In the genomic region with DNA sequence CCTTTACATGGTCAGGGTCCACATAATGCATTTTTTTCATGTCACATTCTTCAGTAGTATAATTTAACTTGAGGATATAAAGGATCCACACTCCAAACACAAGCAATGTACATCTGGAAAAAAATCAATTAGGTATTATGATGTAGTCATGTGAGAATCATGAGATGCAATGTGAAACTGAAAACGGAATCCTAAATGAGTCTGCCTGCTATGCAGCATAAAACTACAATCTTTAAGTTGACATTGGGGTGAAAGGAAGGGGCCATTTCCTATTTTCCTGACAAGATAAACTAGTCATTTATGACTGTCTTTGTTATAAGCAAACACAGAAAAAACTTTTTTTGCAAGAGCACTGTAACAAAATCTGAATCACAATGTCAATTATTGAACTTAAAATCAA, we compare ENCODE assay signal across 11 cellular contexts. TPM values are rescaled to one million over a fixed set of nuclear protein-coding genes. Genes with fewer than 3 reads are reported as not detected.
DNase-seq lines count a peak whose midpoint lies in the region; ATAC-seq and TF ChIP-seq lines count a peak whose summit lies in the region.
"Had no signal": no experiment of that assay in that cellular context is flagged by ENCODE, and none has a peak within 500 bp of the region (broad histone marks: within the 10 kb centered on the region; RNA-seq: fewer than 3 reads in every experiment).

No MANE protein-coding gene starts in this region.

- peak overlapping the region; percentile 77 for H3K27ac ChIP-seq in CD4-positive, CD25-positive, alpha-beta regulatory T cell (ENCODE audit: insufficient read depth, low read length, poor library complexity, severe bottlenecking)
- H3K27ac ChIP-seq in KMS-11, result peak overlapping the region; percentile 71

- peaks cover 0 to 1% (median 0%) of the 10 kb centered on the region in 7 donors for H3K9me3 Mint-ChIP-seq in CD4-positive, CD25-positive, alpha-beta regulatory T cell

- peak overlapping the region; percentile 81 to 94 (median 87) for H3K27ac Mint-ChIP-seq in CD4-positive, CD25-positive, alpha-beta regulatory T cell

- TF ChIP-seq CTCF in KMS-11 (conservative IDR thresholded peaks at IDR 0.05; ENCODE audit: low read depth, low read length), result no peak

- no peaks in the 10 kb centered on the region for H3K27me3 ChIP-seq in CD4-positive, CD25-positive, alpha-beta regulatory T cell (ENCODE audit: control insufficient read depth, insufficient read depth, low read length)
- H3K27me3 ChIP-seq in KMS-11 (ENCODE audit: insufficient read depth, low read depth), result no peaks in the 10 kb centered on the region

- peaks cover 17% of the 10 kb centered on the region for H3K36me3 ChIP-seq in CD4-positive, CD25-positive, alpha-beta regulatory T cell (ENCODE audit: control insufficient read depth, insufficient read depth, low read length)
- H3K36me3 ChIP-seq in KMS-11 (ENCODE audit: insufficient read depth), result no peaks in the 10 kb centered on the region

- peaks cover 24% of the 10 kb centered on the region for H3K36me3 Mint-ChIP-seq in CD4-positive, CD25-positive, alpha-beta regulatory T cell

- H3K4me3 Mint-ChIP-seq in CD4-positive, CD25-positive, alpha-beta regulatory T cell, result peak overlapping the region; percentile 45 to 72 (median 66)

- no peaks in the 10 kb centered on the region for H3K9me3 ChIP-seq in CD4-positive, CD25-positive, alpha-beta regulatory T cell (ENCODE audit: control insufficient read depth in 2 of 2, low read length in 2 of 2)

- H3K27me3 Mint-ChIP-seq in CD4-positive, CD25-positive, alpha-beta regulatory T cell, result no peaks in the 10 kb centered on the region

- H4K20me1 ChIP-seq in KMS-11 (ENCODE audit: insufficient read depth), result no peaks in the 10 kb centered on the region

- H3K4me1 ChIP-seq in CD4-positive, CD25-positive, alpha-beta regulatory T cell (ENCODE audit: control insufficient read depth, insufficient read depth, low read length, poor library complexity, severe bottlenecking), result peaks cover 17% of the 10 kb centered on the region
- peaks cover 93% of the 10 kb centered on the region for H3K4me1 ChIP-seq in KMS-11 (ENCODE audit: low read depth, poor library complexity, severe bottlenecking)

- peaks cover 4% of the 10 kb centered on the region; the same call in 1 of the 2 replicates for H3K79me2 ChIP-seq in KMS-11 (ENCODE audit: insufficient read depth, low read depth)

- peak overlapping the region; percentile 12; the same call in 1 of the 2 replicates for H2AFZ ChIP-seq in KMS-11 (ENCODE audit: low read depth)

- H3K4me2 ChIP-seq in KMS-11, result peak overlapping the region; percentile 69

- peak; percentile 54 to 61 for ATAC-seq in CD4-positive, CD25-positive, alpha-beta regulatory T cell (ENCODE audit: low read depth in 2 of 2)
- ATAC-seq in GM19351 (IDR thresholded peaks at IDR 0.05; ENCODE audit: unreplicated experiment) (peak; percentile 59), GM19397 (IDR thresholded peaks at IDR 0.05; ENCODE audit: unreplicated experiment) (no peak)

- peak in 2 of 3 donors; percentile 41 to 78 for DNase-seq in CD4-positive, CD25-positive, alpha-beta regulatory T cell
- DNase-seq in dermis microvascular lymphatic vessel endothelial cell (ENCODE audit: low read depth in 2 of 2) (peak; percentile 27 to 48), GM19238 (ENCODE audit: insufficient read length, low spot score) (no peak), occipital lobe (lab: John Stamatoyannopoulos, UW) (no peak), NCI-H1694 treated with DMSO at 0.1 percent for 48 hours (lab: John Stamatoyannopoulos, UW) (no peak)
- DNase-seq: amniotic stem cell, NCI-H446, substantia nigra had no signal

- H3K4me1 Mint-ChIP-seq in CD4-positive, CD25-positive, alpha-beta regulatory T cell, result peaks cover 29 to 65% (median 42%) of the 10 kb centered on the region in 4 donors

- H3K9ac ChIP-seq in KMS-11, result peak overlapping the region; percentile 15; the same call in 1 of the 2 replicates

- peak overlapping the region; percentile 73 for H3K4me3 ChIP-seq in CD4-positive, CD25-positive, alpha-beta regulatory T cell (ENCODE audit: low read depth, low read length)
- peak overlapping the region; percentile 82 for H3K4me3 ChIP-seq in KMS-11 (IDR thresholded peaks at IDR 0.05; ENCODE audit: insufficient read depth, low read depth, low read length)

RNA-seq across cellular contexts. Expression of a gene that starts 27.6 kb away (rescaled TPM):
- total RNA-seq in CD4-positive, CD25-positive, alpha-beta regulatory T cell, result 25.8 TPM
- 10 to 100 TPM; 11.3 to 15.1 (median 13.5) TPM for polyA plus RNA-seq in CD4-positive, CD25-positive, alpha-beta regulatory T cell
- total RNA-seq in dermis microvascular lymphatic vessel endothelial cell (2.6 and 4.4 TPM in 2 replicates), occipital lobe (26.5 TPM)

Comparison
In these comparisons a context has a peak if more than half of its experiments do, and no peak if none do; other contexts are left out.
1. DNase-seq: peak in CD4-positive, CD25-positive, alpha-beta regulatory T cell (2 of 3) and dermis microvascular lymphatic vessel endothelial cell (2 of 2); none in GM19238 (single experiment), occipital lobe (single experiment) and NCI-H1694 treated with DMSO at 0.1 percent for 48 hours (single experiment).